21 cellular contexts compared by ENCODE assay signal in genomic region chr4:2340272-2341061, GRCh38.
DNase-seq lines count a peak whose midpoint lies in the region; TF ChIP-seq lines count a peak whose summit lies in the region.
"Had no signal": no experiment of that assay in that cellular context is flagged by ENCODE, and none has a peak within 500 bp of the region (broad histone marks: within the 10 kb centered on the region; RNA-seq: fewer than 3 reads in every experiment).

No MANE protein-coding gene starts in this region.

- no peak overlapping the region for H4K8ac ChIP-seq in mesendoderm (ENCODE audit: low read depth, low read length)

- H3K9me3 Mint-ChIP-seq in MCF 10A (ENCODE audit: unreplicated experiment): no peaks in the 10 kb centered on the region
- H3K9me3 Mint-ChIP-seq in activated T-helper 2 cell treated with anti-CD3 and anti-CD28 coated beads, Interferon-gamma antibody, Interleukin-2, Interleukin-4, amounts not matched to agents 10 μg/mL and 5 μg/mL and 100 μg/mL, durations not matched to agents 14 hours and 24 hours and 36 hours: no peaks in the 10 kb centered on the region
- no peaks in the 10 kb centered on the region for H3K9me3 Mint-ChIP-seq in activated T-helper 1 cell treated with anti-CD3 and anti-CD28 coated beads, Interleukin-12 subunit alpha, Interleukin-12 subunit beta, Interleukin-2, Interleukin-4 antibody, amounts not matched to agents 30 ng/mL and 10 ng/mL and 1 ng/mL, durations not matched to agents 14 hours and 24 hours and 36 hours
- H3K9me3 Mint-ChIP-seq: activated T-cell treated with anti-CD3 and anti-CD28 coated beads, Interleukin-2, amount 50 U/mL, for 72 hours had no signal

- H3K79me1 ChIP-seq in mesendoderm (ENCODE audit: low read length): no peaks in the 10 kb centered on the region

- no peak overlapping the region for H2AK5ac ChIP-seq in mesendoderm (ENCODE audit: low read length)

- H3K27ac ChIP-seq in breast epithelium (no peak overlapping the region), vagina (no peak overlapping the region), mesendoderm (ENCODE audit: low read depth, low read length) (no peak overlapping the region)
- H3K27ac ChIP-seq: C4-2B had no signal

- no peak overlapping the region for H2BK5ac ChIP-seq in mesendoderm (ENCODE audit: low read length)

- POLR2A ChIA-PET in MCF 10A (lab: Yijun Ruan, JAX): no interaction called here

- no peak overlapping the region for H3K18ac ChIP-seq in mesendoderm (ENCODE audit: low read length)

- H3K4me1 ChIP-seq in breast epithelium (no peaks in the 10 kb centered on the region), vagina (no peaks in the 10 kb centered on the region), mesendoderm (ENCODE audit: control insufficient read depth, low read depth, low read length) (no peaks in the 10 kb centered on the region)

- no peak for TF ChIP-seq POLR2A in breast epithelium (IDR thresholded peaks at IDR 0.05)
- TF ChIP-seq POLR2A in vagina (IDR thresholded peaks at IDR 0.05): no peak

- no peak overlapping the region for H3K27ac Mint-ChIP-seq in MCF 10A (ENCODE audit: low read depth, unreplicated experiment)
- H3K27ac Mint-ChIP-seq in activated T-helper 2 cell treated with anti-CD3 and anti-CD28 coated beads, Interferon-gamma antibody, Interleukin-2, Interleukin-4, amounts not matched to agents 10 μg/mL and 5 μg/mL and 100 μg/mL, durations not matched to agents 14 hours and 24 hours and 36 hours: no peak overlapping the region
- H3K27ac Mint-ChIP-seq in activated T-helper 1 cell treated with anti-CD3 and anti-CD28 coated beads, Interleukin-12 subunit alpha, Interleukin-12 subunit beta, Interleukin-2, Interleukin-4 antibody, amounts not matched to agents 30 ng/mL and 10 ng/mL and 1 ng/mL, durations not matched to agents 14 hours and 24 hours and 36 hours: no peak overlapping the region
- H3K27ac Mint-ChIP-seq: activated naive CD4-positive, alpha-beta T cell treated with anti-CD3 and anti-CD28 coated beads, Interleukin-2, amount 50 U/mL, for 72 hours; activated T-cell treated with anti-CD3 and anti-CD28 coated beads, Interleukin-2, amount 50 U/mL, for 72 hours; IgD-negative memory B cell had no signal

- no peak overlapping the region for H2BK15ac ChIP-seq in mesendoderm (replicated peaks; ENCODE audit: low read depth)

- no TSS peak for BruUV-seq in MCF 10A (replicated peaks; lab: Mats Ljungman, UMichigan)

- no peak overlapping the region for H3K56ac ChIP-seq in mesendoderm (ENCODE audit: low read length)

- CTCF ChIA-PET in MCF 10A (lab: Yijun Ruan, JAX): no interaction called here

- H3K27me3 ChIP-seq in breast epithelium: no peaks in the 10 kb centered on the region
- no peaks in the 10 kb centered on the region for H3K27me3 ChIP-seq in vagina
- no peaks in the 10 kb centered on the region for H3K27me3 ChIP-seq in mesendoderm (ENCODE audit: insufficient read depth, low read length, poor library complexity)

- H3K36me3 Mint-ChIP-seq in MCF 10A (ENCODE audit: insufficient read depth, unreplicated experiment): peaks cover 6% of the 10 kb centered on the region
- H3K36me3 Mint-ChIP-seq in activated T-helper 2 cell treated with anti-CD3 and anti-CD28 coated beads, Interferon-gamma antibody, Interleukin-2, Interleukin-4, amounts not matched to agents 10 μg/mL and 5 μg/mL and 100 μg/mL, durations not matched to agents 14 hours and 24 hours and 36 hours (ENCODE audit: low read depth): no peaks in the 10 kb centered on the region
- no peaks in the 10 kb centered on the region for H3K36me3 Mint-ChIP-seq in activated T-helper 1 cell treated with anti-CD3 and anti-CD28 coated beads, Interleukin-12 subunit alpha, Interleukin-12 subunit beta, Interleukin-2, Interleukin-4 antibody, amounts not matched to agents 30 ng/mL and 10 ng/mL and 1 ng/mL, durations not matched to agents 14 hours and 24 hours and 36 hours (ENCODE audit: low read depth)

- no peaks in the 10 kb centered on the region for H3K36me3 ChIP-seq in breast epithelium
- H3K36me3 ChIP-seq in vagina: no peaks in the 10 kb centered on the region
- H3K36me3 ChIP-seq in mesendoderm (ENCODE audit: control insufficient read depth, insufficient read depth, low read length): no peaks in the 10 kb centered on the region

- no peaks in the 10 kb centered on the region for H3K4me1 Mint-ChIP-seq in MCF 10A (ENCODE audit: insufficient read depth, unreplicated experiment)
- H3K4me1 Mint-ChIP-seq in activated T-helper 2 cell treated with anti-CD3 and anti-CD28 coated beads, Interferon-gamma antibody, Interleukin-2, Interleukin-4, amounts not matched to agents 10 μg/mL and 5 μg/mL and 100 μg/mL, durations not matched to agents 14 hours and 24 hours and 36 hours (ENCODE audit: low read depth): no peaks in the 10 kb centered on the region
- no peaks in the 10 kb centered on the region for H3K4me1 Mint-ChIP-seq in activated T-helper 1 cell treated with anti-CD3 and anti-CD28 coated beads, Interleukin-12 subunit alpha, Interleukin-12 subunit beta, Interleukin-2, Interleukin-4 antibody, amounts not matched to agents 30 ng/mL and 10 ng/mL and 1 ng/mL, durations not matched to agents 14 hours and 24 hours and 36 hours (ENCODE audit: low read depth)

- H3K4me2 ChIP-seq in mesendoderm (ENCODE audit: low read length): no peak overlapping the region

- no peaks in the 10 kb centered on the region for H3K79me2 ChIP-seq in mesendoderm (ENCODE audit: control insufficient read depth, insufficient read depth, low read length)

- H3K4ac ChIP-seq in mesendoderm (ENCODE audit: low read depth, low read length): no peak overlapping the region

- H3K4me3 Mint-ChIP-seq in MCF 10A (ENCODE audit: unreplicated experiment): no peak overlapping the region
- H3K4me3 Mint-ChIP-seq in activated T-helper 2 cell treated with anti-CD3 and anti-CD28 coated beads, Interferon-gamma antibody, Interleukin-2, Interleukin-4, amounts not matched to agents 10 μg/mL and 5 μg/mL and 100 μg/mL, durations not matched to agents 14 hours and 24 hours and 36 hours (ENCODE audit: low read depth): no peak overlapping the region
- no peak overlapping the region for H3K4me3 Mint-ChIP-seq in activated T-helper 1 cell treated with anti-CD3 and anti-CD28 coated beads, Interleukin-12 subunit alpha, Interleukin-12 subunit beta, Interleukin-2, Interleukin-4 antibody, amounts not matched to agents 30 ng/mL and 10 ng/mL and 1 ng/mL, durations not matched to agents 14 hours and 24 hours and 36 hours
- H3K4me3 Mint-ChIP-seq: activated T-cell treated with anti-CD3 and anti-CD28 coated beads, Interleukin-2, amount 50 U/mL, for 72 hours; IgD-negative memory B cell had no signal

- H3K4me3 ChIP-seq in breast epithelium (no peak overlapping the region), vagina (no peak overlapping the region), mesendoderm (ENCODE audit: low read length) (no peak overlapping the region)

- H3K23ac ChIP-seq in mesendoderm (ENCODE audit: low read length): no peak overlapping the region

- peaks cover 18% of the 10 kb centered on the region for H3K27me3 Mint-ChIP-seq in MCF 10A (ENCODE audit: insufficient read depth, unreplicated experiment)
- peaks cover 5% of the 10 kb centered on the region for H3K27me3 Mint-ChIP-seq in activated T-helper 2 cell treated with anti-CD3 and anti-CD28 coated beads, Interferon-gamma antibody, Interleukin-2, Interleukin-4, amounts not matched to agents 10 μg/mL and 5 μg/mL and 100 μg/mL, durations not matched to agents 14 hours and 24 hours and 36 hours (ENCODE audit: low read depth)
- peaks cover 4% of the 10 kb centered on the region for H3K27me3 Mint-ChIP-seq in activated T-helper 1 cell treated with anti-CD3 and anti-CD28 coated beads, Interleukin-12 subunit alpha, Interleukin-12 subunit beta, Interleukin-2, Interleukin-4 antibody, amounts not matched to agents 30 ng/mL and 10 ng/mL and 1 ng/mL, durations not matched to agents 14 hours and 24 hours and 36 hours (ENCODE audit: insufficient read depth)

- H2BK120ac ChIP-seq in mesendoderm (ENCODE audit: low read depth, low read length): no peak overlapping the region

- no peak overlapping the region for H4K5ac ChIP-seq in mesendoderm (ENCODE audit: low read length)

- H3K9ac ChIP-seq in mesendoderm (ENCODE audit: low read length): no peak overlapping the region

- TF ChIP-seq CTCF in breast epithelium (IDR thresholded peaks at IDR 0.05) (no peak), MCF 10A (IDR thresholded peaks at IDR 0.05; ENCODE audit: unreplicated experiment) (no peak), vagina (IDR thresholded peaks at IDR 0.05) (no peak)

- DNase-seq in breast epithelium (ENCODE audit: low spot score in 2 of 2) (peak; percentile 2 to 43), MCF 10A (ENCODE audit: unreplicated experiment) (no peak), mucosa of gallbladder (ENCODE audit: low spot score) (peak; percentile 4), vagina (ENCODE audit: extremely low spot score in 2 of 2) (peak; percentile 42 to 82), NCI-H446 (lab: John Stamatoyannopoulos, UW) (no peak), mesendoderm (no peak)
- peak; percentile 6 for DNase-seq in activated T-helper 2 cell treated with anti-CD3 and anti-CD28 coated beads, Interferon-gamma antibody, Interleukin-2, Interleukin-4, amounts not matched to agents 10 μg/mL and 5 μg/mL and 100 μg/mL, durations not matched to agents 14 hours and 24 hours and 36 hours (ENCODE audit: low spot score)
- DNase-seq in activated T-helper 1 cell treated with anti-CD3 and anti-CD28 coated beads, Interleukin-12 subunit alpha, Interleukin-12 subunit beta, Interleukin-2, Interleukin-4 antibody, amounts not matched to agents 30 ng/mL and 10 ng/mL and 1 ng/mL, durations not matched to agents 14 hours and 24 hours and 36 hours (ENCODE audit: low spot score): no peak
- DNase-seq: activated CD4-positive, alpha-beta T cell treated with anti-CD3 and anti-CD28 coated beads, Interleukin-2, amount 50 U/mL, for 4 hours; activated T-cell treated with anti-CD3 and anti-CD28 coated beads, Interleukin-2, amount 50 U/mL, for 72 hours; effector CD8-positive, alpha-beta T cell; GDM1; hippocampal formation; MM.1S; NCI-H146; NCI-H526; nucleus accumbens; stimulated activated CD4-positive, alpha-beta T cell treated with anti-CD3 and anti-CD28 coated beads, Interleukin-12 subunit alpha, Interleukin-12 subunit beta, amount 100 ng/mL, for 4 hours had no signal

- intact Hi-C loops in breast epithelium (cut with DNase I; ENCODE audit: low total_unique reads): no loop called here
- intact Hi-C loops in MCF 10A (cut with micrococcal nuclease): no loop called here
- intact Hi-C loops in activated T-helper 2 cell treated with anti-CD3 and anti-CD28 coated beads, Interferon-gamma antibody, Interleukin-2, Interleukin-4, amounts not matched to agents 10 μg/mL and 5 μg/mL and 100 μg/mL, durations not matched to agents 14 hours and 24 hours and 36 hours (cut with micrococcal nuclease): no loop called here
- intact Hi-C loops in vagina (cut with DNase I): no loop called here
- intact Hi-C loops in activated T-helper 1 cell treated with anti-CD3 and anti-CD28 coated beads, Interleukin-12 subunit alpha, Interleukin-12 subunit beta, Interleukin-2, Interleukin-4 antibody, amounts not matched to agents 30 ng/mL and 10 ng/mL and 1 ng/mL, durations not matched to agents 14 hours and 24 hours and 36 hours (cut with micrococcal nuclease): no loop called here

- WGBS in mesendoderm (ENCODE audit: extremely low coverage, insufficient coverage, low lambda C conversion rate): no CpG with 5 or more reads among the region's 27 CpGs

- no peaks in the 10 kb centered on the region for H3K9me3 ChIP-seq in breast epithelium
- no peaks in the 10 kb centered on the region for H3K9me3 ChIP-seq in vagina

Comparison
In these comparisons a context has a peak if more than half of its experiments do, and no peak if none do; other contexts are left out.
1. DNase-seq: peak in breast epithelium (2 of 2), activated T-helper 2 cell treated with anti-CD3 and anti-CD28 coated beads, Interferon-gamma antibody, Interleukin-2, Interleukin-4, amounts not matched to agents 10 μg/mL and 5 μg/mL and 100 μg/mL, durations not matched to agents 14 hours and 24 hours and 36 hours (single experiment), mucosa of gallbladder (single experiment) and vagina (2 of 2); none in MCF 10A (single experiment), NCI-H446 (0 of 2), activated T-helper 1 cell treated with anti-CD3 and anti-CD28 coated beads, Interleukin-12 subunit alpha, Interleukin-12 subunit beta, Interleukin-2, Interleukin-4 antibody, amounts not matched to agents 30 ng/mL and 10 ng/mL and 1 ng/mL, durations not matched to agents 14 hours and 24 hours and 36 hours (single experiment) and mesendoderm (single experiment).